13 cellular contexts compared by ENCODE assay signal in the genomic region with DNA sequence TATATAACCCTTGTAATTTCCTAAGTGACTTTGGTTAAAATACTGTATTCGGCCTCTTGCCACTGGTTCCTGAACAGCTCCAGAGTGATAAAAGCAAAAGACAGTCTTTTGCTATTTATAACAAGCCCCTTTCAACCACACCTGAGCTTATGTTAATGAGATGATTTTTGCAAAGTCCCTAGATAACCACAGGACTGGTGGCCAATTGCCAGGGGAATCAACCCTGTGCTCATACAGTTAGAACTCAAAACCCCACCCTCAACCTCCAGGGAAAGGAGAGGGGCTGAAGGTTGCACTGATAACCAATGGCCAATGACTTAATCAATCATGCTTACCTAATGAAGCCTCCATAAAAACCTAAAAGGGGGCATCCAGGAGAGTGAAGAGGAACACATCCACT.
DNase-seq lines count a peak whose midpoint lies in the region; ATAC-seq, FAIRE-seq and TF ChIP-seq lines count a peak whose summit lies in the region.
"Had no signal": no experiment of that assay in that cellular context is flagged by ENCODE, and none has a peak within 500 bp of the region (broad histone marks: within the 10 kb centered on the region; RNA-seq: fewer than 3 reads in every experiment).

No MANE protein-coding gene starts in this region.

- CTCF ChIA-PET in activated CD8-positive, alpha-beta T cell treated with anti-CD3 and anti-CD28 coated beads for 36 hours (lab: Charles Lee) = interaction anchor here (0.7 to 1.5 kb wide), 6 partner anchors 20 to 102 kb away, joined by 3 to 6 read pairs (median 4); no protein-coding TSS in a partner anchor
- CTCF ChIA-PET in activated CD8-positive, alpha-beta T cell treated with anti-CD3 and anti-CD28 coated beads, Interleukin-2, amount 10 ng/mL, durations not matched to agents 7 days and 5 days (lab: Charles Lee) = interaction anchor here (0.9 to 1.4 kb wide), 5 partner anchors 9 to 185 kb away, joined by 3 to 5 read pairs (median 3); no protein-coding TSS in a partner anchor
- CTCF ChIA-PET in GM12878 (lab: Yijun Ruan, JAX) = interaction anchor here (0.7 to 1.8 kb wide), 9 partner anchors 13 to 288 kb away, joined by 3 to 6 read pairs (median 4); no protein-coding TSS in a partner anchor

- TF ChIP-seq RAD21 in GM12878 (IDR thresholded peaks at IDR 0.05; ENCODE audit: insufficient read depth, low read depth, low read length) = no peak

- peak overlapping the region; percentile 49 for H3K27ac ChIP-seq in GM12878 (ENCODE audit: control insufficient read depth, insufficient read depth)
- H3K27ac ChIP-seq: gastrocnemius medialis, left lung had no signal

- H3K9me3 ChIP-seq in GM12878 (replicated peaks; ENCODE audit: control insufficient read depth, insufficient read depth, low read length) = no peaks in the 10 kb centered on the region; the same call in 2 of the 3 replicates
- H3K9me3 ChIP-seq: gastrocnemius medialis, left lung had no signal

- H3K9ac ChIP-seq in GM12878 (ENCODE audit: control insufficient read depth, insufficient read depth, low read length) = peak overlapping the region; percentile 3; the same call in 1 of the 2 replicates

- intact Hi-C loops in activated CD8-positive, alpha-beta T cell treated with anti-CD3 and anti-CD28 coated beads for 36 hours (cut with micrococcal nuclease) = loop anchor here (5.0 kb wide), 1 partner anchor 33 kb away; no protein-coding TSS in a partner anchor
- intact Hi-C loops in GM12878 (cut with micrococcal nuclease; ENCODE audit: unreplicated experiment) = loop anchor here (5.0 kb wide), 1 partner anchor 57 kb away; no protein-coding TSS in a partner anchor

- H2AFZ ChIP-seq in GM12878 (ENCODE audit: control insufficient read depth, low read depth, low read length) = no peak overlapping the region; the same call in 1 of the 2 replicates

- H3K27me3 Mint-ChIP-seq in activated CD8-positive, alpha-beta T cell treated with anti-CD3 and anti-CD28 coated beads for 36 hours = no peaks in the 10 kb centered on the region
- no peaks in the 10 kb centered on the region for H3K27me3 Mint-ChIP-seq in activated CD8-positive, alpha-beta T cell treated with anti-CD3 and anti-CD28 coated beads, Interleukin-2, amount 10 ng/mL, durations not matched to agents 7 days and 5 days (ENCODE audit: low read depth)
- H3K27me3 Mint-ChIP-seq: T-cell had no signal

- ATAC-seq in activated CD8-positive, alpha-beta T cell treated with anti-CD3 and anti-CD28 coated beads for 36 hours = peak; percentile 46
- no peak for ATAC-seq in activated CD8-positive, alpha-beta T cell treated with anti-CD3 and anti-CD28 coated beads, Interleukin-2, amount 10 ng/mL, durations not matched to agents 7 days and 5 days
- ATAC-seq in HG02870 (IDR thresholded peaks at IDR 0.05; ENCODE audit: unreplicated experiment) = peak; percentile 48
- peak; percentile 43 for ATAC-seq in GM12878
- ATAC-seq in stimulated activated effector memory CD8-positive, alpha-beta T cell treated with anti-CD3 and anti-CD28 coated beads, Interleukin-12 subunit alpha, Interleukin-12 subunit beta, amount 100 ng/mL, for 72 hours = peak; percentile 33
- ATAC-seq: gastrocnemius medialis had no signal

- no TSS peak for BruUV-seq in GM12878 (replicated peaks; lab: Mats Ljungman, UMichigan)

- H3K9me3 Mint-ChIP-seq in activated CD8-positive, alpha-beta T cell treated with anti-CD3 and anti-CD28 coated beads for 36 hours = peaks cover 2% of the 10 kb centered on the region
- no peaks in the 10 kb centered on the region for H3K9me3 Mint-ChIP-seq in activated CD8-positive, alpha-beta T cell treated with anti-CD3 and anti-CD28 coated beads, Interleukin-2, amount 10 ng/mL, durations not matched to agents 7 days and 5 days (ENCODE audit: insufficient read depth)
- H3K9me3 Mint-ChIP-seq in stimulated activated effector memory CD8-positive, alpha-beta T cell treated with anti-CD3 and anti-CD28 coated beads, Interleukin-12 subunit alpha, Interleukin-12 subunit beta, amount 100 ng/mL, for 72 hours = no peaks in the 10 kb centered on the region
- H3K9me3 Mint-ChIP-seq: T-cell had no signal

- no peak for TF ChIP-seq CTCF in activated CD8-positive, alpha-beta T cell treated with anti-CD3 and anti-CD28 coated beads for 36 hours (IDR thresholded peaks at IDR 0.05)
- TF ChIP-seq CTCF in GM12878 (IDR thresholded peaks at IDR 0.05 in 2 of 3, conservative IDR thresholded peaks at IDR 0.05 in 1 of 3; ENCODE audit: control insufficient read depth in 2 of 3, extremely low read depth in 1 of 3, insufficient read depth in 1 of 3, low read depth in 3 of 3, low read length in 3 of 3) = no peak

- in situ Hi-C loops in GM12878 (cut with MboI) = no loop called here

- H3K4me1 ChIP-seq in GM12878 (ENCODE audit: control insufficient read depth, insufficient read depth, low read length) = peaks cover 51% of the 10 kb centered on the region

- RAD21 ChIA-PET in GM12878 (lab: Charles Lee; ENCODE audit: unreplicated experiment) = interaction anchor here (0.7 to 2.4 kb wide), 17 partner anchors 21 to 167 kb away, joined by 3 to 13 read pairs (median 5); a partner anchor contains a TSS

- H4K20me1 ChIP-seq in GM12878 (ENCODE audit: control insufficient read depth, insufficient read depth) = no peaks in the 10 kb centered on the region; the same call in 1 of the 2 replicates

- H3K4me3 Mint-ChIP-seq in activated CD8-positive, alpha-beta T cell treated with anti-CD3 and anti-CD28 coated beads for 36 hours = no peak overlapping the region
- no peak overlapping the region for H3K4me3 Mint-ChIP-seq in activated CD8-positive, alpha-beta T cell treated with anti-CD3 and anti-CD28 coated beads, Interleukin-2, amount 10 ng/mL, durations not matched to agents 7 days and 5 days
- peak overlapping the region; percentile 35 for H3K4me3 Mint-ChIP-seq in stimulated activated effector memory CD8-positive, alpha-beta T cell treated with anti-CD3 and anti-CD28 coated beads, Interleukin-12 subunit alpha, Interleukin-12 subunit beta, amount 100 ng/mL, for 72 hours

- peaks cover 32% of the 10 kb centered on the region for H3K79me2 ChIP-seq in GM12878 (ENCODE audit: control insufficient read depth, insufficient read depth, low read length)

- H3K4me2 ChIP-seq in GM12878 (ENCODE audit: control insufficient read depth, insufficient read depth) = peak overlapping the region; percentile 72

- peak overlapping the region; percentile 63 for H3K27ac Mint-ChIP-seq in activated CD8-positive, alpha-beta T cell treated with anti-CD3 and anti-CD28 coated beads for 36 hours
- no peak overlapping the region for H3K27ac Mint-ChIP-seq in activated CD8-positive, alpha-beta T cell treated with anti-CD3 and anti-CD28 coated beads, Interleukin-2, amount 10 ng/mL, durations not matched to agents 7 days and 5 days
- peak overlapping the region; percentile 56 for H3K27ac Mint-ChIP-seq in stimulated activated effector memory CD8-positive, alpha-beta T cell treated with anti-CD3 and anti-CD28 coated beads, Interleukin-12 subunit alpha, Interleukin-12 subunit beta, amount 100 ng/mL, for 72 hours

- H3K27me3 ChIP-seq in GM12878 (replicated peaks in 1 of 2; ENCODE audit: control insufficient read depth in 2 of 2, insufficient read depth in 2 of 2, low read length in 1 of 2) = no peaks in the 10 kb centered on the region
- H3K27me3 ChIP-seq: gastrocnemius medialis, left lung had no signal

- peak; percentile 78 for DNase-seq in activated CD8-positive, alpha-beta T cell treated with anti-CD3 and anti-CD28 coated beads for 36 hours
- DNase-seq in activated CD8-positive, alpha-beta T cell treated with anti-CD3 and anti-CD28 coated beads, Interleukin-2, amount 10 ng/mL, durations not matched to agents 7 days and 5 days = no peak
- peak; percentile 51 for DNase-seq in GM12878 (ENCODE audit: low read depth, low spot score)
- DNase-seq in stimulated activated effector memory CD8-positive, alpha-beta T cell treated with anti-CD3 and anti-CD28 coated beads, Interleukin-12 subunit alpha, Interleukin-12 subunit beta, amount 100 ng/mL, for 72 hours (ENCODE audit: low spot score in 2 of 2) = peak in 1 of 2 donors; percentile 46
- DNase-seq in cerebellar cortex (ENCODE audit: low spot score) = no peak
- DNase-seq in NCI-H1436 treated with DMSO at 0.1 percent for 48 hours (lab: John Stamatoyannopoulos, UW) = no peak
- DNase-seq in HK-2 (ENCODE audit: unreplicated experiment) = no peak
- DNase-seq: gastrocnemius medialis, HCEC 1CT, left lung, NCI-H1048 had no signal

- FAIRE-seq in GM12878 (lab: Jason Lieb, UNC) = no peak

- peaks cover 1% of the 10 kb centered on the region for H3K36me3 Mint-ChIP-seq in activated CD8-positive, alpha-beta T cell treated with anti-CD3 and anti-CD28 coated beads for 36 hours (ENCODE audit: low read depth)
- peaks cover 3% of the 10 kb centered on the region for H3K36me3 Mint-ChIP-seq in activated CD8-positive, alpha-beta T cell treated with anti-CD3 and anti-CD28 coated beads, Interleukin-2, amount 10 ng/mL, durations not matched to agents 7 days and 5 days (ENCODE audit: low read depth)
- peaks cover 4% of the 10 kb centered on the region for H3K36me3 Mint-ChIP-seq in stimulated activated effector memory CD8-positive, alpha-beta T cell treated with anti-CD3 and anti-CD28 coated beads, Interleukin-12 subunit alpha, Interleukin-12 subunit beta, amount 100 ng/mL, for 72 hours

- H3K4me1 Mint-ChIP-seq in activated CD8-positive, alpha-beta T cell treated with anti-CD3 and anti-CD28 coated beads for 36 hours (ENCODE audit: low read depth) = peaks cover 66% of the 10 kb centered on the region
- H3K4me1 Mint-ChIP-seq in activated CD8-positive, alpha-beta T cell treated with anti-CD3 and anti-CD28 coated beads, Interleukin-2, amount 10 ng/mL, durations not matched to agents 7 days and 5 days (ENCODE audit: low read depth) = peaks cover 56% of the 10 kb centered on the region
- peaks cover 63% of the 10 kb centered on the region for H3K4me1 Mint-ChIP-seq in stimulated activated effector memory CD8-positive, alpha-beta T cell treated with anti-CD3 and anti-CD28 coated beads, Interleukin-12 subunit alpha, Interleukin-12 subunit beta, amount 100 ng/mL, for 72 hours

- TF ChIP-seq POLR2A in GM12878 (IDR thresholded peaks at IDR 0.05; ENCODE audit: low read depth, low read length) = no peak

- H3K4me3 ChIP-seq in GM12878 = 0 out of 2 replicates have a peak overlapping the region, but pooled peaks have one; percentile 2
- H3K4me3 ChIP-seq: gastrocnemius medialis, left lung had no signal

- 0 out of 4 replicates have a peak, but pooled peaks of 1 of the 2 experiments have one; percentile 3 for TF ChIP-seq EP300 in GM12878 (IDR thresholded peaks at IDR 0.05; ENCODE audit: borderline replicate concordance in 1 of 2, control insufficient read depth in 1 of 2, low read depth in 2 of 2, low read length in 2 of 2)

- no peaks in the 10 kb centered on the region for H3K36me3 ChIP-seq in GM12878 (ENCODE audit: control insufficient read depth in 2 of 2, insufficient read depth in 2 of 2, low read length in 1 of 2)
- H3K36me3 ChIP-seq: gastrocnemius medialis, left lung had no signal

- POLR2A ChIA-PET in activated CD8-positive, alpha-beta T cell treated with anti-CD3 and anti-CD28 coated beads for 36 hours (lab: Charles Lee) = interaction anchor here (1.0 to 1.4 kb wide), 2 partner anchors 32 to 77 kb away, joined by 3 to 4 read pairs; no protein-coding TSS in a partner anchor
- POLR2A ChIA-PET in activated CD8-positive, alpha-beta T cell treated with anti-CD3 and anti-CD28 coated beads, Interleukin-2, amount 10 ng/mL, durations not matched to agents 7 days and 5 days (lab: Charles Lee) = interaction anchor here (0.6 to 1.2 kb wide), 3 partner anchors 27 to 138 kb away, joined by 3 to 5 read pairs (median 4); no protein-coding TSS in a partner anchor
- POLR2A ChIA-PET in GM12878 (lab: Charles Lee) = interaction anchor here (0.7 to 2.0 kb wide), 8 partner anchors 10 to 210 kb away, joined by 3 to 9 read pairs (median 4); no protein-coding TSS in a partner anchor

- SMC1A ChIA-PET in GM12878 (lab: Charles Lee; ENCODE audit: uncharacterized antibody, unreplicated experiment) = interaction anchor here (0.6 to 5.7 kb wide), 22 partner anchors 13 to 167 kb away, joined by 3 to 65 read pairs (median 4); a partner anchor contains a TSS

- WGBS in GM12878 (ENCODE audit: insufficient coverage, insufficient replicate concordance, low lambda C conversion rate, missing lambda C conversion rate) = 0% methylated on average over 1 of the region's 1 CpG

Comparison
In these comparisons a context has a peak if more than half of its experiments do, and no peak if none do; other contexts are left out.
1. DNase-seq: peak in activated CD8-positive, alpha-beta T cell treated with anti-CD3 and anti-CD28 coated beads for 36 hours (single experiment) and GM12878 (single experiment); none in activated CD8-positive, alpha-beta T cell treated with anti-CD3 and anti-CD28 coated beads, Interleukin-2, amount 10 ng/mL, durations not matched to agents 7 days and 5 days (single experiment), cerebellar cortex (single experiment), NCI-H1436 treated with DMSO at 0.1 percent for 48 hours (single experiment) and HK-2 (single experiment).